11 cellular contexts compared by ENCODE assay signal in the genomic region with DNA sequence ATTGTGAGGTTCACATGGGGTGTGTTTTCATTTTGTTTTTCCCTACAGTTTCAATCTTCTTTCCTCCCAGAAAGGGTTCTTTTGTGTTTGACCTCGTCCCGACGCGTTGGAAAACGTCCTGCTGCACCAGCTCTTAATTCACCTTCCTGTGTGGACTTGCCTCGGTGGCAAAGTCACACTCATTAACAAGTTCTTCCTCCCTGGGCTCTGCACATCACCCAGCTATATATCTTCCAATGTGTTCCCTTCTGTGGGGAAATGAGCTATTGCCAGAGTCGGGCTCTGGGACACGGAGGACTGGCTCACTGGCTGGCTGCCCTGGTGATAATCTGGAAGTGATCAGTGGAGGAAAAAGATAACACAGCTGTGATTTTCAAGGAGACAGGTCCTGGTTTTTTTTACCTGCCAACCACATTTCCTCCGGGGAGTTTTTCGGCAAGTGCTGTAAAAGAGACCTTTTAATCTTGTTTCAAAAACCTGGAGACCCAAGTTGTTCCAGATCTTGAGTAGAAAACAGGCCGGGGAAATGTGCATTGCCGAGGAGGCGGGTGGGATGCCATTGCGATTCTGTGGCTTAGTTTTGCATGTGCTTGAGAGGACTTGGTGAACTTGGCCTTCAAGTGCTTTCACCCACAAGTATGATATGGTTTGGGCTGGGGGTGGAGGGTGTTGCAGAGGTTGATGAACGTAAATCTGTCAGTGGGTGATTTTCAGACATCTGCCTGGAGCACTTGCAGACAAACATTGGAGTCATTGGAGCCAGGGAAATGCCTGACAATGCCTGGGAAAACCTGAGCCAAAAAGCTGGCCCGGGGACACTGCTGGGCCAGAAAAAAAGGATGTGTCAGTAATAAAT.
DNase-seq lines count a peak whose midpoint lies in the region; ATAC-seq and TF ChIP-seq lines count a peak whose summit lies in the region.
"Had no signal": no experiment of that assay in that cellular context is flagged by ENCODE, and none has a peak within 500 bp of the region (broad histone marks: within the 10 kb centered on the region; RNA-seq: fewer than 3 reads in every experiment).

No MANE protein-coding gene starts in this region.

- H3K27ac ChIP-seq in SK-N-SH (ENCODE audit: low read depth in 2 of 2, low read length in 1 of 2) = peak overlapping the region in 1 of 2 experiments; percentile 57; a peak in 2 of 4 replicates
- peak overlapping the region in 1 of 4 donors; percentile 32 for H3K27ac ChIP-seq in sigmoid colon
- H3K27ac ChIP-seq: HL-60 had no signal

- no peak overlapping the region for H2AFZ ChIP-seq in SK-N-SH (ENCODE audit: low read depth)

- POLR2A ChIA-PET in SK-N-SH (lab: Yijun Ruan, JAX) = interaction anchor here (0.6 to 1.5 kb wide), 2 partner anchors 41 to 560 kb away, joined by 3 to 4 read pairs; no protein-coding TSS in a partner anchor

- peak; percentile 21 to 93; a peak in 3 of 4 replicates for TF ChIP-seq EP300 in SK-N-SH (IDR thresholded peaks at IDR 0.05; ENCODE audit: borderline replicate concordance in 1 of 2, low read depth in 1 of 2, low read length in 1 of 2)
- no peak for TF ChIP-seq EP300 in sigmoid colon (IDR thresholded peaks at IDR 0.05)

- TF ChIP-seq CTCF in SK-N-SH (IDR thresholded peaks at IDR 0.05) = no peak
- no peak for TF ChIP-seq CTCF in sigmoid colon (IDR thresholded peaks at IDR 0.05)

- no peak overlapping the region for H3K4me2 ChIP-seq in SK-N-SH

- 28% methylated on average over 16 of the region's 16 CpGs for WGBS in SK-N-SH (ENCODE audit: low lambda C conversion rate)
- 41 to 67% methylated on average over 16 of the region's 16 CpGs for WGBS in sigmoid colon, 2 donors

- DNase-seq in GM04504 (ENCODE audit: low read depth) = peak; percentile 56
- DNase-seq in SK-N-SH = peak; percentile 80
- DNase-seq in fibroblast of the conjunctiva (ENCODE audit: low read depth) = peak; percentile 14
- peak; percentile 82 for DNase-seq in sigmoid colon
- no peak for DNase-seq in RKO (ENCODE audit: low spot score)
- DNase-seq in activated CD8-positive, alpha-beta memory T cell treated with anti-CD3 and anti-CD28 coated beads, Interleukin-2, amount 50 U/mL, for 48 hours = no peak
- DNase-seq: activated CD4-positive, alpha-beta T cell treated with anti-CD3 and anti-CD28 coated beads for 4 hours; NCI-H2107 had no signal

- ATAC-seq in GM18867 (IDR thresholded peaks at IDR 0.05; ENCODE audit: unreplicated experiment) = no peak
- no peak for ATAC-seq in HG03442 (IDR thresholded peaks at IDR 0.05; ENCODE audit: unreplicated experiment)

- H3K9me3 ChIP-seq in SK-N-SH (no peaks in the 10 kb centered on the region), sigmoid colon (no peaks in the 10 kb centered on the region)

- no peak overlapping the region for H3K9ac ChIP-seq in SK-N-SH

- intact Hi-C loops in sigmoid colon (cut with DNase I) = no loop called here

- H3K4me1 ChIP-seq in SK-N-SH (ENCODE audit: control insufficient read depth in 1 of 2, insufficient read depth in 2 of 2, low read depth in 1 of 2, low read length in 1 of 2) (peaks cover 0 to 29% of the 10 kb centered on the region in 2 experiments; a peak in 2 of 4 replicates), sigmoid colon (peaks cover 0 to 9% (median 3%) of the 10 kb centered on the region in 4 donors)

- H3K79me2 ChIP-seq in SK-N-SH (ENCODE audit: insufficient read depth) = no peaks in the 10 kb centered on the region

- CTCF ChIA-PET in SK-N-SH (lab: Yijun Ruan, JAX) = interaction anchor here (0.6 to 3.4 kb wide), 10 partner anchors 8 to 538 kb away, joined by 3 to 41 read pairs (median 5); no protein-coding TSS in a partner anchor

- H4K20me1 ChIP-seq in SK-N-SH (ENCODE audit: insufficient read depth) = no peaks in the 10 kb centered on the region

- H3K27me3 ChIP-seq in SK-N-SH (ENCODE audit: insufficient read depth) (peaks cover 29% of the 10 kb centered on the region; the same call in 1 of the 2 replicates), sigmoid colon (no peaks in the 10 kb centered on the region)

- no peaks in the 10 kb centered on the region for H3K9me2 ChIP-seq in SK-N-SH

- H3K4me3 ChIP-seq in SK-N-SH (ENCODE audit: low read depth in 2 of 2, low read length in 1 of 2) = no peak overlapping the region
- no peak overlapping the region for H3K4me3 ChIP-seq in sigmoid colon

- TF ChIP-seq POLR2A in sigmoid colon (IDR thresholded peaks at IDR 0.05) = no peak

- H3K36me3 ChIP-seq in SK-N-SH (replicated peaks in 1 of 2; ENCODE audit: control insufficient read depth in 1 of 2, insufficient read depth in 2 of 2, low read length in 1 of 2) = no peaks in the 10 kb centered on the region
- H3K36me3 ChIP-seq in sigmoid colon = no peaks in the 10 kb centered on the region

- H3F3A ChIP-seq in SK-N-SH (replicated peaks; ENCODE audit: insufficient read depth) = no peaks in the 10 kb centered on the region

- no peak for TF ChIP-seq RAD21 in SK-N-SH (IDR thresholded peaks at IDR 0.05; ENCODE audit: low read length)

TF ChIP-seq in SK-N-SH, 30 proteins besides CTCF, POLR2A, EP300 and RAD21 (continues in another document):
- TF ChIP-seq SMC3 (IDR thresholded peaks at IDR 0.05; ENCODE audit: low read depth, low read length) = no peak
- TF ChIP-seq TCF12 (IDR thresholded peaks at IDR 0.05) = peak; percentile 92
- peak; percentile 52; the same call in 1 of the 2 replicates for TF ChIP-seq FOXJ3 (CRISPR knock-in tag; IDR thresholded peaks at IDR 0.05)
- TF ChIP-seq ELF1 (IDR thresholded peaks at IDR 0.05) = no peak
- TF ChIP-seq RXRA (IDR thresholded peaks at IDR 0.05; ENCODE audit: borderline replicate concordance, low read depth) = no peak
- TF ChIP-seq, protein P1, sequence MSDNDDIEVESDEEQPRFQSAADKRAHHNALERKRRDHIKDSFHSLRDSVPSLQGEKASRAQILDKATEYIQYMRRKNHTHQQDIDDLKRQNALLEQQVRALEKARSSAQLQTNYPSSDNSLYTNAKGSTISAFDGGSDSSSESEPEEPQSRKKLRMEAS (IDR thresholded peaks at IDR 0.05; ENCODE audit: low read depth) = no peak
- TF ChIP-seq YY1 (IDR thresholded peaks at IDR 0.05; ENCODE audit: low read depth) = no peak
- TF ChIP-seq, protein P2, sequence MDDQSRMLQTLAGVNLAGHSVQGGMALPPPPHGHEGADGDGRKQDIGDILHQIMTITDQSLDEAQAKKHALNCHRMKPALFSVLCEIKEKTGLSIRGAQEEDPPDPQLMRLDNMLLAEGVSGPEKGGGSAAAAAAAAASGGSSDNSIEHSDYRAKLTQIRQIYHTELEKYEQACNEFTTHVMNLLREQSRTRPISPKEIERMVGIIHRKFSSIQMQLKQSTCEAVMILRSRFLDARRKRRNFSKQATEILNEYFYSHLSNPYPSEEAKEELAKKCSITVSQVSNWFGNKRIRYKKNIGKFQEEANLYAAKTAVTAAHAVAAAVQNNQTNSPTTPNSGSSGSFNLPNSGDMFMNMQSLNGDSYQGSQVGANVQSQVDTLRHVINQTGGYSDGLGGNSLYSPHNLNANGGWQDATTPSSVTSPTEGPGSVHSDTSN (IDR thresholded peaks at IDR 0.05) = peak; percentile 53
- no peak for TF ChIP-seq FOSL2 (IDR thresholded peaks at IDR 0.05; ENCODE audit: borderline replicate concordance, low read depth)
- TF ChIP-seq JUND (IDR thresholded peaks at IDR 0.05) = no peak
- TF ChIP-seq RFX5 (IDR thresholded peaks at IDR 0.05; ENCODE audit: low read length) = no peak
- peak; percentile 41; the same call in 1 of the 2 replicates for TF ChIP-seq NFIC (IDR thresholded peaks at IDR 0.05; ENCODE audit: borderline replicate concordance)
- TF ChIP-seq, protein P3, sequence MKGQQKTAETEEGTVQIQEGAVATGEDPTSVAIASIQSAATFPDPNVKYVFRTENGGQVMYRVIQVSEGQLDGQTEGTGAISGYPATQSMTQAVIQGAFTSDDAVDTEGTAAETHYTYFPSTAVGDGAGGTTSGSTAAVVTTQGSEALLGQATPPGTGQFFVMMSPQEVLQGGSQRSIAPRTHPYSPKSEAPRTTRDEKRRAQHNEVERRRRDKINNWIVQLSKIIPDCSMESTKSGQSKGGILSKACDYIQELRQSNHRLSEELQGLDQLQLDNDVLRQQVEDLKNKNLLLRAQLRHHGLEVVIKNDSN (IDR thresholded peaks at IDR 0.05; ENCODE audit: borderline replicate concordance, low read depth) = no peak
- no peak for TF ChIP-seq NRF1 (IDR thresholded peaks at IDR 0.05; ENCODE audit: low read depth, low read length)
- TF ChIP-seq TEAD4 (IDR thresholded peaks at IDR 0.05; ENCODE audit: borderline replicate concordance, insufficient read depth) = 0 out of 2 replicates have a peak, but pooled peaks have one; percentile 39
- TF ChIP-seq RCOR1 (IDR thresholded peaks at IDR 0.05; ENCODE audit: low read length) = peak; percentile 91
- no peak for TF ChIP-seq FOXM1 (IDR thresholded peaks at IDR 0.05; ENCODE audit: low read depth)
- no peak; the same call in 1 of the 2 replicates for TF ChIP-seq MXI1 (IDR thresholded peaks at IDR 0.05; ENCODE audit: low read depth, low read length)
- peak; percentile 66 for TF ChIP-seq CHD2 (IDR thresholded peaks at IDR 0.05; ENCODE audit: low read length, partially characterized antibody)
- no peak for TF ChIP-seq GABPA (IDR thresholded peaks at IDR 0.05; ENCODE audit: low read depth)
- TF ChIP-seq SIN3A (IDR thresholded peaks at IDR 0.05; ENCODE audit: borderline replicate concordance, low read depth, low read length) = no peak
- TF ChIP-seq EZH2phosphoT487 (IDR thresholded peaks at IDR 0.05; ENCODE audit: borderline replicate concordance, low read depth) = no peak
- TF ChIP-seq, protein P4, sequence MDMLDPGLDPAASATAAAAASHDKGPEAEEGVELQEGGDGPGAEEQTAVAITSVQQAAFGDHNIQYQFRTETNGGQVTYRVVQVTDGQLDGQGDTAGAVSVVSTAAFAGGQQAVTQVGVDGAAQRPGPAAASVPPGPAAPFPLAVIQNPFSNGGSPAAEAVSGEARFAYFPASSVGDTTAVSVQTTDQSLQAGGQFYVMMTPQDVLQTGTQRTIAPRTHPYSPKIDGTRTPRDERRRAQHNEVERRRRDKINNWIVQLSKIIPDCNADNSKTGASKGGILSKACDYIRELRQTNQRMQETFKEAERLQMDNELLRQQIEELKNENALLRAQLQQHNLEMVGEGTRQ (IDR thresholded peaks at IDR 0.05; ENCODE audit: borderline replicate concordance, low read depth, low read length) = no peak

Comparison
In these comparisons a context has a peak if more than half of its experiments do, and no peak if none do; other contexts are left out.
1. DNase-seq: peak in GM04504 (single experiment), SK-N-SH (single experiment), fibroblast of the conjunctiva (single experiment) and sigmoid colon (single experiment); none in RKO (single experiment) and activated CD8-positive, alpha-beta memory T cell treated with anti-CD3 and anti-CD28 coated beads, Interleukin-2, amount 50 U/mL, for 48 hours (single experiment).